Comparison of ENCODE assay signal across 1 cellular context in genomic region chr1:44359234-44359937, GRCh38.
TF ChIP-seq lines count a peak whose summit lies in the region.

No MANE protein-coding gene starts in this region.

TF ChIP-seq in H1, 55 proteins besides CTCF, POLR2A, EP300 and RAD21:
- TF ChIP-seq RXRA (IDR thresholded peaks at IDR 0.05; ENCODE audit: insufficient read depth, low read depth, low read length) (no peak), ASH2L (IDR thresholded peaks at IDR 0.05; ENCODE audit: low read length) (no peak), JUN (IDR thresholded peaks at IDR 0.05; ENCODE audit: low read depth, low read length) (no peak), KDM5A (IDR thresholded peaks at IDR 0.05; ENCODE audit: low read length) (no peak), CBX8 (IDR thresholded peaks at IDR 0.05; ENCODE audit: borderline replicate concordance, low read depth, low read length) (no peak), CREB1 (IDR thresholded peaks at IDR 0.05) (no peak), TBP (IDR thresholded peaks at IDR 0.05; ENCODE audit: low read depth, low read length) (no peak), TEAD4 (IDR thresholded peaks at IDR 0.05; ENCODE audit: low read depth, low read length) (no peak), HDAC6 (IDR thresholded peaks at IDR 0.05; ENCODE audit: low read depth, low read length) (no peak), BACH1 (IDR thresholded peaks at IDR 0.05; ENCODE audit: low read length) (no peak), SRF (IDR thresholded peaks at IDR 0.05; ENCODE audit: low read depth, low read length) (no peak), RNF2 (IDR thresholded peaks at IDR 0.05; ENCODE audit: borderline replicate concordance, low read depth, low read length, missing control alignments, poor library complexity, severe bottlenecking) (no peak), TAF7 (optimal IDR thresholded peaks at IDR 0.05; ENCODE audit: borderline replicate concordance, low read depth, low read length) (no peak), FOSL1 (IDR thresholded peaks at IDR 0.05; ENCODE audit: insufficient read depth, low read depth, low read length) (no peak), NANOG (IDR thresholded peaks at IDR 0.05; ENCODE audit: insufficient read depth, low read depth, low read length, poor library complexity, severe bottlenecking) (no peak), POLR2AphosphoS5 (IDR thresholded peaks at IDR 0.05; ENCODE audit: low read depth, low read length) (no peak), BCL11A (IDR thresholded peaks at IDR 0.05; ENCODE audit: low read depth in 2 of 2, low read length in 2 of 2) (no peak), NRF1 (IDR thresholded peaks at IDR 0.05; ENCODE audit: low read depth, low read length) (no peak), CHD2 (IDR thresholded peaks at IDR 0.05; ENCODE audit: low read length) (no peak), SP4 (IDR thresholded peaks at IDR 0.05; ENCODE audit: low read length) (no peak)
